ENCODE assay signal across 14 cellular contexts in the genomic region with DNA sequence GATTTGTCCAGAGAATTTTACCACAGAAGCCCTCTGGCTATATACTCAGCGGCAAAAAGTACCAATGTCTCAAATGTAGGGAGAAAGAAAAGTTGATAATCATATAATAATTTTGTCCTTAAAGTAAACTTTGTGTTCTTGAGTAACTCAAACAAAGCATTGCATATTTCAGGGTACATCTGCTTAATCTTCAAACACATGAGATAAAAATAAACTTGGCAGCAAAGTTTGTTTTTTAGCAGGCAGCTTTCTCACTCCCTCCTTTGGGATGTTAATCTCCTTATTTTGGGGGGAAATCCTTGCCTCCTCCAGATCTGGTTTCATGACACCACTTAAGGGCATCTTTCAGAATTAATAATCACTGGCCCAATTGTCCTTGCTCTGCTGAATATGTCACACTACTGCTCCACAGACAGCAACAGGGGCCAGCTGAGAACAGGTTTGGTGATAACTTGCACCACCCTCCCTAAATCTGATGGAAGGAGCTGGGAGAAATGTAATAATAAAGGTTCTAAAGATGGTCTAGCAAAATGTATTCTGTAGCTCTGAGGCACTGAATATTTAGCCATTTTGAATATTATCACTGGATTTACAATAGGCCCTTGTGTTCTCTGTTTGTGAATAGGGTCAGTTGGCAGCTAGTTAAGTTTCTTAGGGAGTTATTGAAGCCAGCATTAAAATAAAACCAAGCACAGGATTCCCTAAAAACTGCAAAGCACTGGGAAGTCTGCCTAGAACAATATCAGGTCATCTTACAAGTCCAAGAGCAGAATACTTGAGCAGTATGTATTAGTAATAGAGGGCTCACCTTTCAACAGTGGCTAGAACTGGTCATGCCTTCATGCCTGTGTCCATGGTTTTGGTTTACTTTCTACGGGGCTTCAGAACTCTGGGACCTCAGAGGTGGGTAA.
A peak's percentile ranks its signal among the peaks of the same experiment; 100 is the strongest.
DNase-seq lines count a peak whose midpoint lies in the region; ATAC-seq and TF ChIP-seq lines count a peak whose summit lies in the region.
"Had no signal": no experiment of that assay in that cellular context is flagged by ENCODE, and none has a peak within 500 bp of the region (broad histone marks: within the 10 kb centered on the region; RNA-seq: fewer than 3 reads in every experiment).

No MANE protein-coding gene starts in this region.

- no peaks in the 10 kb centered on the region for H3K79me2 ChIP-seq in H9 (ENCODE audit: insufficient read depth, low read length)

- no peak overlapping the region for H3K14ac ChIP-seq in H9 (ENCODE audit: insufficient read depth, low read length)

- H3K4me1 Mint-ChIP-seq in T-helper 17 cell = peaks cover 7% of the 10 kb centered on the region
- H3K4me1 Mint-ChIP-seq in H9 = peaks cover 2 to 5% of the 10 kb centered on the region in 2 experiments; a peak in 3 of 4 replicates

- DNase-seq in fibroblast of mammary gland (ENCODE audit: low read depth) (peak; percentile 90), midbrain (lab: John Stamatoyannopoulos, UW) (peak; percentile 43), aorta (no peak), T-helper 17 cell (no peak), H9 (no peak), DMS 273 (lab: John Stamatoyannopoulos, UW; ENCODE audit: unreplicated experiment) (no peak)
- DNase-seq: activated T-cell treated with anti-CD3 and anti-CD28 coated beads, Interleukin-2, amount 50 U/mL, for 1 hour; DMS 273 treated with DMSO at 0.1 percent for 48 hours; NCI-H1092 treated with DMSO at 0.1 percent for 48 hours had no signal

- H3K27me3 ChIP-seq in aorta (ENCODE audit: control insufficient read depth in 1 of 2, insufficient read depth in 2 of 2, low read length in 1 of 2) (no peaks in the 10 kb centered on the region), H9 (ENCODE audit: insufficient read depth, low read length) (no peaks in the 10 kb centered on the region)

- H3K4me3 ChIP-seq in fibroblast of mammary gland (ENCODE audit: control insufficient read depth, low read depth, low read length) (no peak overlapping the region), aorta (ENCODE audit: low read length in 2 of 2) (no peak overlapping the region)
- H3K4me3 ChIP-seq: GM23338, SK-N-MC had no signal

- no peak overlapping the region for H3T11ph ChIP-seq in H9 (ENCODE audit: low read length)

- H2BK20ac ChIP-seq in H9 (ENCODE audit: low read depth, low read length, poor library complexity, severe bottlenecking) = no peak overlapping the region

- ATAC-seq in SK-N-SH treated with all-trans-retinoic acid at 6 μM for 48 hours (peak; percentile 98), aorta (ENCODE audit: low FRiP score) (peak; percentile 46), T-helper 17 cell (no peak)
- ATAC-seq: activated CD4-positive, CD25-positive, alpha-beta regulatory T cell treated with anti-CD3 and anti-CD28 coated beads, Interleukin-2, amount 50 U/mL, for 24 hours had no signal

- H3K9me3 Mint-ChIP-seq in H9 = no peaks in the 10 kb centered on the region
- H3K9me3 Mint-ChIP-seq: central memory CD8-positive, alpha-beta T cell; GM23338 had no signal

- no peaks in the 10 kb centered on the region for H3K9me3 ChIP-seq in aorta (ENCODE audit: control insufficient read depth, low read length)
- H3K9me3 ChIP-seq in T-helper 17 cell (ENCODE audit: control insufficient read depth, low read length, poor library complexity, severe bottlenecking) = no peaks in the 10 kb centered on the region
- no peaks in the 10 kb centered on the region for H3K9me3 ChIP-seq in H9 (ENCODE audit: control insufficient read depth, low read depth, low read length)

- H3K27me3 Mint-ChIP-seq in T-helper 17 cell = no peaks in the 10 kb centered on the region
- no peaks in the 10 kb centered on the region for H3K27me3 Mint-ChIP-seq in H9 (ENCODE audit: low read depth)
- H3K27me3 Mint-ChIP-seq: central memory CD8-positive, alpha-beta T cell had no signal

- H3K4ac ChIP-seq in H9 (ENCODE audit: low read depth, low read length) = no peak overlapping the region

- H3K79me1 ChIP-seq in H9 (ENCODE audit: insufficient read depth, low read depth, low read length, poor library complexity, severe bottlenecking) = no peaks in the 10 kb centered on the region

- no peak overlapping the region for H4K8ac ChIP-seq in H9 (replicated peaks; ENCODE audit: insufficient read length, low read depth, low read length)

- peaks cover 5% of the 10 kb centered on the region for H3K36me3 Mint-ChIP-seq in T-helper 17 cell (ENCODE audit: low read depth)
- H3K36me3 Mint-ChIP-seq in H9 (ENCODE audit: insufficient read depth in 1 of 3, low read depth in 3 of 3) = no peaks in the 10 kb centered on the region

- no peak overlapping the region for H2BK5ac ChIP-seq in H9 (ENCODE audit: insufficient read length, low read length)

- H4K91ac ChIP-seq in H9 (ENCODE audit: insufficient read length, low read depth, low read length) = no peak overlapping the region

- no peak overlapping the region for H3K27ac ChIP-seq in aorta (ENCODE audit: low read depth in 1 of 2, low read length in 2 of 2)
- no peak overlapping the region for H3K27ac ChIP-seq in H9 (ENCODE audit: insufficient read length, low read depth, low read length)
- H3K27ac ChIP-seq: SK-N-MC had no signal

- H2AFZ ChIP-seq in H9 (ENCODE audit: low read length) = no peak overlapping the region
- H2AFZ ChIP-seq: GM23338 had no signal

- H3K4me2 ChIP-seq in H9 (ENCODE audit: insufficient read depth, insufficient read length, low read length) = no peak overlapping the region
- H3K4me2 ChIP-seq: GM23338 had no signal

- intact Hi-C loops in aorta (cut with DNase I) = no loop called here

- no peaks in the 10 kb centered on the region for H4K20me1 ChIP-seq in H9 (ENCODE audit: control insufficient read depth, insufficient read depth, insufficient read length)

- H3K4me3 Mint-ChIP-seq in T-helper 17 cell (no peak overlapping the region), H9 (no peak overlapping the region)
- H3K4me3 Mint-ChIP-seq: central memory CD8-positive, alpha-beta T cell; GM23338 had no signal

- no peak overlapping the region for H2BK12ac ChIP-seq in H9 (ENCODE audit: insufficient read length, low read depth, low read length)

- H4K5ac ChIP-seq in H9 (ENCODE audit: insufficient read length, low read depth, low read length) = no peak overlapping the region

- H2AK5ac ChIP-seq in H9 (ENCODE audit: insufficient read length, low read length) = no peak overlapping the region

- H3K27ac Mint-ChIP-seq in T-helper 17 cell = no peak overlapping the region
- no peak overlapping the region for H3K27ac Mint-ChIP-seq in H9
- H3K27ac Mint-ChIP-seq: GM23338 had no signal

- H3K23ac ChIP-seq in H9 (ENCODE audit: insufficient read length, low read depth, low read length) = no peak overlapping the region

- H3K4me1 ChIP-seq in aorta (ENCODE audit: control insufficient read depth in 1 of 2, insufficient read depth in 2 of 2, low read length in 2 of 2) = peaks cover under 1 to 2% of the 10 kb centered on the region in 2 donors
- no peaks in the 10 kb centered on the region for H3K4me1 ChIP-seq in H9 (ENCODE audit: insufficient read depth, low read length)

- H3K23me2 ChIP-seq in H9 (ENCODE audit: insufficient read length, low read depth, low read length, poor library complexity, severe bottlenecking) = no peaks in the 10 kb centered on the region

- no peaks in the 10 kb centered on the region for H3K36me3 ChIP-seq in aorta (ENCODE audit: control insufficient read depth in 1 of 2, insufficient read depth in 2 of 2, low read length in 1 of 2)

- H2BK120ac ChIP-seq in H9 (ENCODE audit: low read depth, low read length, poor library complexity, severe bottlenecking) = no peak overlapping the region

- no peak overlapping the region for H2BK15ac ChIP-seq in H9 (ENCODE audit: low read depth, low read length)

- TF ChIP-seq CTCF in fibroblast of mammary gland (conservative IDR thresholded peaks at IDR 0.05; ENCODE audit: control insufficient read depth, insufficient read depth, low read depth, low read length) = no peak
- no peak for TF ChIP-seq CTCF in H9 (conservative IDR thresholded peaks at IDR 0.05)

- 56 to 68% methylated on average over 2 of the region's 2 CpGs for WGBS in aorta, 2 donors
- no CpG with 5 or more reads among the region's 2 CpGs for WGBS in H9 (ENCODE audit: extremely low coverage, insufficient read length, low lambda C conversion rate)

- H3K18ac ChIP-seq in H9 (ENCODE audit: insufficient read length, low read depth, low read length) = no peak overlapping the region

- H3K56ac ChIP-seq in H9 (ENCODE audit: insufficient read length, low read depth, low read length) = no peak overlapping the region

- H3K9ac ChIP-seq in H9 (ENCODE audit: extremely low read depth, insufficient read length, low read length) = no peak overlapping the region

TF ChIP-seq in SK-N-SH treated with all-trans-retinoic acid at 6 μM for 48 hours, 23 proteins besides CTCF, POLR2A, EP300 and RAD21 (continues in another document):
- TF ChIP-seq ESRRG (CRISPR knock-in tag; IDR thresholded peaks at IDR 0.05) = no peak
- TF ChIP-seq ZNF565 (CRISPR knock-in tag; conservative IDR thresholded peaks at IDR 0.05; ENCODE audit: low read depth) = no peak
- no peak for TF ChIP-seq BACH2 (CRISPR knock-in tag; IDR thresholded peaks at IDR 0.05; ENCODE audit: borderline replicate concordance)
- TF ChIP-seq, protein P1, sequence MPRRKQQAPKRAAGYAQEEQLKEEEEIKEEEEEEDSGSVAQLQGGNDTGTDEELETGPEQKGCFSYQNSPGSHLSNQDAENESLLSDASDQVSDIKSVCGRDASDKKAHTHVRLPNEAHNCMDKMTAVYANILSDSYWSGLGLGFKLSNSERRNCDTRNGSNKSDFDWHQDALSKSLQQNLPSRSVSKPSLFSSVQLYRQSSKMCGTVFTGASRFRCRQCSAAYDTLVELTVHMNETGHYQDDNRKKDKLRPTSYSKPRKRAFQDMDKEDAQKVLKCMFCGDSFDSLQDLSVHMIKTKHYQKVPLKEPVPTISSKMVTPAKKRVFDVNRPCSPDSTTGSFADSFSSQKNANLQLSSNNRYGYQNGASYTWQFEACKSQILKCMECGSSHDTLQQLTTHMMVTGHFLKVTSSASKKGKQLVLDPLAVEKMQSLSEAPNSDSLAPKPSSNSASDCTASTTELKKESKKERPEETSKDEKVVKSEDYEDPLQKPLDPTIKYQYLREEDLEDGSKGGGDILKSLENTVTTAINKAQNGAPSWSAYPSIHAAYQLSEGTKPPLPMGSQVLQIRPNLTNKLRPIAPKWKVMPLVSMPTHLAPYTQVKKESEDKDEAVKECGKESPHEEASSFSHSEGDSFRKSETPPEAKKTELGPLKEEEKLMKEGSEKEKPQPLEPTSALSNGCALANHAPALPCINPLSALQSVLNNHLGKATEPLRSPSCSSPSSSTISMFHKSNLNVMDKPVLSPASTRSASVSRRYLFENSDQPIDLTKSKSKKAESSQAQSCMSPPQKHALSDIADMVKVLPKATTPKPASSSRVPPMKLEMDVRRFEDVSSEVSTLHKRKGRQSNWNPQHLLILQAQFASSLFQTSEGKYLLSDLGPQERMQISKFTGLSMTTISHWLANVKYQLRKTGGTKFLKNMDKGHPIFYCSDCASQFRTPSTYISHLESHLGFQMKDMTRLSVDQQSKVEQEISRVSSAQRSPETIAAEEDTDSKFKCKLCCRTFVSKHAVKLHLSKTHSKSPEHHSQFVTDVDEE (CRISPR knock-in tag; IDR thresholded peaks at IDR 0.05) = no peak
- TF ChIP-seq PPARA (CRISPR knock-in tag; IDR thresholded peaks at IDR 0.05; ENCODE audit: borderline replicate concordance) = no peak

Comparison
In these comparisons a context has a peak if more than half of its experiments do, and no peak if none do; other contexts are left out.
1. DNase-seq: peak in fibroblast of mammary gland (single experiment) and midbrain (single experiment); none in aorta (0 of 2), T-helper 17 cell (0 of 3), H9 (single experiment) and DMS 273 (single experiment).